1 cellular context compared by ENCODE assay signal in the genomic region with DNA sequence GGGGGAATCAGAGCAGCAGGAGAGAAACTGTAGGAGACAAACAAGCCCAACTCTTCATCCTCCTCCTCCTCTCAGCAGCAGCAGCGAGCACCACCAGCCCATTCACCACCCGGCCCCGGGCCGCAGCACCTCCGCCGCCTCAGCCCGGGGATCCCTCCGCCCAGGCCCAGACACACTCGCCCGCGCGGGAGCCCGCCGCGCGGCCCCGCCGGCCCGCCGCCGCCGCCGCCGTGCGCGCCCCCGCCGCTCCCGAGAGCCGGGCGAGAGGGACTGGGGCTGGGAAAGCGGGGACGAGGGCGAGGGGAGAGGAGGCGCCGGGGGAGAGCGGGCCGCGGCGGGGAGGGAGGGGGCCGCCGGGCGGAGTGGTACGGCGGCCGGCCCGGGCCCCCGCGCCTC.
TF ChIP-seq lines count a peak whose summit lies in the region.

A gene (minus strand): TSS at position 127 of the 396 bp plus-strand sequence. CDS start 37,235 bp downstream, outside the sequence.

TF ChIP-seq in GM12878, 131 proteins besides CTCF, POLR2A, EP300 and RAD21 (continued from another document):
- TF ChIP-seq POLR2AphosphoS5 (IDR thresholded peaks at IDR 0.05; ENCODE audit: low read length) (peak; percentile 73; the same call in 1 of the 2 replicates), POU2F2 (IDR thresholded peaks at IDR 0.05; ENCODE audit: borderline replicate concordance, low read depth, low read length) (peak; percentile 78; the same call in 2 of the 3 replicates), IKZF2 (IDR thresholded peaks at IDR 0.05) (no peak), TCF3 (IDR thresholded peaks at IDR 0.05; ENCODE audit: borderline replicate concordance, insufficient read depth, low read depth, low read length) (0 out of 2 replicates have a peak, but pooled peaks have one; percentile 55), RELA (IDR thresholded peaks at IDR 0.05; ENCODE audit: borderline replicate concordance, partially characterized antibody) (no peak), ZZZ3 (IDR thresholded peaks at IDR 0.05; ENCODE audit: control insufficient read depth, insufficient read length, low read depth) (no peak), ZNF24 (IDR thresholded peaks at IDR 0.05) (0 out of 2 replicates have a peak, but pooled peaks have one; percentile 11), PAX5 (IDR thresholded peaks at IDR 0.05; ENCODE audit: borderline replicate concordance, low read depth, low read length) (0 out of 2 replicates have a peak, but pooled peaks have one; percentile 19), TARDBP (IDR thresholded peaks at IDR 0.05; ENCODE audit: borderline replicate concordance) (peak; percentile 92), TCF12 (IDR thresholded peaks at IDR 0.05; ENCODE audit: low read depth, low read length) (peak; percentile 59; the same call in 1 of the 2 replicates), TAF1 (IDR thresholded peaks at IDR 0.05; ENCODE audit: borderline replicate concordance, low read depth, low read length) (peak; percentile 85), YY1 (IDR thresholded peaks at IDR 0.05; ENCODE audit: low read depth, low read length) (peak; percentile 59; the same call in 1 of the 2 replicates), BHLHE40 (IDR thresholded peaks at IDR 0.05; ENCODE audit: borderline replicate concordance in 1 of 2, low read depth in 2 of 2, low read length in 1 of 2) (peak in 1 of 2 experiments; percentile 56; a peak in 2 of 4 replicates), EZH2 (IDR thresholded peaks at IDR 0.05; ENCODE audit: borderline replicate concordance, control insufficient read depth, low read depth, low read length) (no peak), IRF4 (IDR thresholded peaks at IDR 0.05; ENCODE audit: low read depth, low read length) (0 out of 2 replicates have a peak, but pooled peaks have one; percentile 24), ETV6 (conservative IDR thresholded peaks at IDR 0.05 in 1 of 2, IDR thresholded peaks at IDR 0.05 in 1 of 2; ENCODE audit: borderline replicate concordance in 1 of 2, low read depth in 1 of 2) (no peak), SMARCA5 (IDR thresholded peaks at IDR 0.05) (peak; percentile 81; the same call in 1 of the 2 replicates), MXI1 (IDR thresholded peaks at IDR 0.05; ENCODE audit: low read depth, low read length) (no peak)
- TF ChIP-seq, protein P1, sequence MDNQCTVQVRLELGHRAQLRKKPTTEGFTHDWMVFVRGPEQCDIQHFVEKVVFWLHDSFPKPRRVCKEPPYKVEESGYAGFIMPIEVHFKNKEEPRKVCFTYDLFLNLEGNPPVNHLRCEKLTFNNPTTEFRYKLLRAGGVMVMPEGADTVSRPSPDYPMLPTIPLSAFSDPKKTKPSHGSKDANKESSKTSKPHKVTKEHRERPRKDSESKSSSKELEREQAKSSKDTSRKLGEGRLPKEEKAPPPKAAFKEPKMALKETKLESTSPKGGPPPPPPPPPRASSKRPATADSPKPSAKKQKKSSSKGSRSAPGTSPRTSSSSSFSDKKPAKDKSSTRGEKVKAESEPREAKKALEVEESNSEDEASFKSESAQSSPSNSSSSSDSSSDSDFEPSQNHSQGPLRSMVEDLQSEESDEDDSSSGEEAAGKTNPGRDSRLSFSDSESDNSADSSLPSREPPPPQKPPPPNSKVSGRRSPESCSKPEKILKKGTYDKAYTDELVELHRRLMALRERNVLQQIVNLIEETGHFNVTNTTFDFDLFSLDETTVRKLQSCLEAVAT (IDR thresholded peaks at IDR 0.05), result no peak
- TF ChIP-seq, protein P2, sequence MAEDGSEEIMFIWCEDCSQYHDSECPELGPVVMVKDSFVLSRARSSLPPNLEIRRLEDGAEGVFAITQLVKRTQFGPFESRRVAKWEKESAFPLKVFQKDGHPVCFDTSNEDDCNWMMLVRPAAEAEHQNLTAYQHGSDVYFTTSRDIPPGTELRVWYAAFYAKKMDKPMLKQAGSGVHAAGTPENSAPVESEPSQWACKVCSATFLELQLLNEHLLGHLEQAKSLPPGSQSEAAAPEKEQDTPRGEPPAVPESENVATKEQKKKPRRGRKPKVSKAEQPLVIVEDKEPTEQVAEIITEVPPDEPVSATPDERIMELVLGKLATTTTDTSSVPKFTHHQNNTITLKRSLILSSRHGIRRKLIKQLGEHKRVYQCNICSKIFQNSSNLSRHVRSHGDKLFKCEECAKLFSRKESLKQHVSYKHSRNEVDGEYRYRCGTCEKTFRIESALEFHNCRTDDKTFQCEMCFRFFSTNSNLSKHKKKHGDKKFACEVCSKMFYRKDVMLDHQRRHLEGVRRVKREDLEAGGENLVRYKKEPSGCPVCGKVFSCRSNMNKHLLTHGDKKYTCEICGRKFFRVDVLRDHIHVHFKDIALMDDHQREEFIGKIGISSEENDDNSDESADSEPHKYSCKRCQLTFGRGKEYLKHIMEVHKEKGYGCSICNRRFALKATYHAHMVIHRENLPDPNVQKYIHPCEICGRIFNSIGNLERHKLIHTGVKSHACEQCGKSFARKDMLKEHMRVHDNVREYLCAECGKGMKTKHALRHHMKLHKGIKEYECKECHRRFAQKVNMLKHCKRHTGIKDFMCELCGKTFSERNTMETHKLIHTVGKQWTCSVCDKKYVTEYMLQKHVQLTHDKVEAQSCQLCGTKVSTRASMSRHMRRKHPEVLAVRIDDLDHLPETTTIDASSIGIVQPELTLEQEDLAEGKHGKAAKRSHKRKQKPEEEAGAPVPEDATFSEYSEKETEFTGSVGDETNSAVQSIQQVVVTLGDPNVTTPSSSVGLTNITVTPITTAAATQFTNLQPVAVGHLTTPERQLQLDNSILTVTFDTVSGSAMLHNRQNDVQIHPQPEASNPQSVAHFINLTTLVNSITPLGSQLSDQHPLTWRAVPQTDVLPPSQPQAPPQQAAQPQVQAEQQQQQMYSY (CRISPR knock-in tag; IDR thresholded peaks at IDR 0.05), result no peak
- TF ChIP-seq, protein P3, sequence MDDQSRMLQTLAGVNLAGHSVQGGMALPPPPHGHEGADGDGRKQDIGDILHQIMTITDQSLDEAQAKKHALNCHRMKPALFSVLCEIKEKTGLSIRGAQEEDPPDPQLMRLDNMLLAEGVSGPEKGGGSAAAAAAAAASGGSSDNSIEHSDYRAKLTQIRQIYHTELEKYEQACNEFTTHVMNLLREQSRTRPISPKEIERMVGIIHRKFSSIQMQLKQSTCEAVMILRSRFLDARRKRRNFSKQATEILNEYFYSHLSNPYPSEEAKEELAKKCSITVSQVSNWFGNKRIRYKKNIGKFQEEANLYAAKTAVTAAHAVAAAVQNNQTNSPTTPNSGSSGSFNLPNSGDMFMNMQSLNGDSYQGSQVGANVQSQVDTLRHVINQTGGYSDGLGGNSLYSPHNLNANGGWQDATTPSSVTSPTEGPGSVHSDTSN (IDR thresholded peaks at IDR 0.05; ENCODE audit: insufficient replicate concordance, low read depth, low read length), result peak; percentile 84
- TF ChIP-seq, protein P4, sequence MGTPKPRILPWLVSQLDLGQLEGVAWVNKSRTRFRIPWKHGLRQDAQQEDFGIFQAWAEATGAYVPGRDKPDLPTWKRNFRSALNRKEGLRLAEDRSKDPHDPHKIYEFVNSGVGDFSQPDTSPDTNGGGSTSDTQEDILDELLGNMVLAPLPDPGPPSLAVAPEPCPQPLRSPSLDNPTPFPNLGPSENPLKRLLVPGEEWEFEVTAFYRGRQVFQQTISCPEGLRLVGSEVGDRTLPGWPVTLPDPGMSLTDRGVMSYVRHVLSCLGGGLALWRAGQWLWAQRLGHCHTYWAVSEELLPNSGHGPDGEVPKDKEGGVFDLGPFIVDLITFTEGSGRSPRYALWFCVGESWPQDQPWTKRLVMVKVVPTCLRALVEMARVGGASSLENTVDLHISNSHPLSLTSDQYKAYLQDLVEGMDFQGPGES (IDR thresholded peaks at IDR 0.05), result no peak
TF ChIP-seq in GM12878: peak in this region for 17.
